Comparison of ENCODE assay signal across 28 cellular contexts in genomic region chr5:65426656-65427055, GRCh38.
"Had no signal": no experiment of that assay in that cellular context is flagged by ENCODE, and none has a peak within 500 bp of the region (broad histone marks: within the 10 kb centered on the region; RNA-seq: fewer than 3 reads in every experiment).

No MANE protein-coding gene starts in this region.

- ATAC-seq: effector memory CD8-positive, alpha-beta T cell; esophagus mucosa; foreskin keratinocyte; gastrocnemius medialis; gastroesophageal sphincter; heart left ventricle; heart right ventricle had no signal

- H3K27ac ChIP-seq: colonic mucosa, coronary artery, dorsolateral prefrontal cortex, epithelial cell of prostate, esophagus muscularis mucosa, esophagus squamous epithelium, foreskin keratinocyte, gastrocnemius medialis, gastroesophageal sphincter, heart left ventricle, heart right ventricle, hepatocyte had no signal

- H3K4me2 ChIP-seq: hepatocyte had no signal

- H3K4me3 ChIP-seq: colonic mucosa, coronary artery, dorsolateral prefrontal cortex, esophagus muscularis mucosa, esophagus squamous epithelium, gastrocnemius medialis, gastroesophageal sphincter, heart left ventricle, heart right ventricle, hepatocyte had no signal

- H3K27ac Mint-ChIP-seq: dendritic cell treated with granulocyte-macrophage colony-stimulating factor and Interleukin-4, amounts not matched to agents 40 ng/mL and 50 ng/mL, for 4 days; effector memory CD8-positive, alpha-beta T cell; endodermal cell had no signal

- DNase-seq: colonic mucosa; cortex of kidney; dermis blood vessel endothelial cell; dorsolateral prefrontal cortex; effector CD4-positive, alpha-beta T cell; effector CD8-positive, alpha-beta T cell; effector memory CD8-positive, alpha-beta T cell; endodermal cell; erythroblast; esophagus squamous epithelium; foreskin fibroblast; foreskin keratinocyte; foreskin melanocyte; gastrocnemius medialis; glutamatergic neuron; head of caudate nucleus; heart left ventricle; heart right ventricle; hippocampal formation had no signal

- H3K4me1 ChIP-seq: colonic mucosa, esophagus muscularis mucosa, esophagus squamous epithelium, foreskin keratinocyte, gastrocnemius medialis, gastroesophageal sphincter, heart left ventricle, heart right ventricle had no signal

- H3K27me3 ChIP-seq: colonic mucosa, dorsolateral prefrontal cortex, esophagus muscularis mucosa, esophagus squamous epithelium, foreskin keratinocyte, gastrocnemius medialis, gastroesophageal sphincter, heart left ventricle, heart right ventricle, hepatocyte had no signal

- H3K27me3 Mint-ChIP-seq: dendritic cell treated with granulocyte-macrophage colony-stimulating factor and Interleukin-4, amounts not matched to agents 40 ng/mL and 50 ng/mL, for 4 days; effector memory CD8-positive, alpha-beta T cell had no signal

- FAIRE-seq: colon, endothelial cell of umbilical vein had no signal

- H2AFZ ChIP-seq: hepatocyte had no signal

- H3K79me2 ChIP-seq: hepatocyte had no signal

- H3K9me3 Mint-ChIP-seq: dendritic cell treated with granulocyte-macrophage colony-stimulating factor and Interleukin-4, amounts not matched to agents 40 ng/mL and 50 ng/mL, for 4 days; effector memory CD8-positive, alpha-beta T cell had no signal

- H3K4me3 Mint-ChIP-seq: dendritic cell treated with granulocyte-macrophage colony-stimulating factor and Interleukin-4, amounts not matched to agents 40 ng/mL and 50 ng/mL, for 4 days; effector memory CD8-positive, alpha-beta T cell; endodermal cell had no signal

- H3K36me3 ChIP-seq: colonic mucosa, esophagus muscularis mucosa, esophagus squamous epithelium, gastrocnemius medialis, gastroesophageal sphincter, heart left ventricle, heart right ventricle had no signal

- H3K9me3 ChIP-seq: colonic mucosa, esophagus squamous epithelium, gastrocnemius medialis had no signal
